8 cellular contexts compared by ENCODE assay signal in genomic region chr12:56836800-56837663, GRCh38.
DNase-seq lines count a peak whose midpoint lies in the region; ATAC-seq and TF ChIP-seq lines count a peak whose summit lies in the region.

No MANE protein-coding gene starts in this region.

- H3K27me3 Mint-ChIP-seq in CD4-positive, CD25-positive, alpha-beta regulatory T cell, result peaks cover 24% of the 10 kb centered on the region
- H3K27me3 Mint-ChIP-seq in activated T-cell treated with anti-CD3 and anti-CD28 coated beads, Interleukin-2, amount 50 U/mL, for 4 hours (ENCODE audit: low read depth), result no peaks in the 10 kb centered on the region
- no peaks in the 10 kb centered on the region for H3K27me3 Mint-ChIP-seq in mesothelial cell of epicardium (ENCODE audit: low read depth)

- DNase-seq in CD4-positive, CD25-positive, alpha-beta regulatory T cell, result peak in 1 of 3 donors; percentile 71
- DNase-seq in LoVo (ENCODE audit: low spot score) (peak; percentile 59), mesothelial cell of epicardium (ENCODE audit: low spot score in 2 of 2, unreplicated experiment in 2 of 2) (no peak), NCI-H1048 (lab: John Stamatoyannopoulos, UW) (no peak), OCI-M1 (lab: John Stamatoyannopoulos, UW) (no peak)
- peak; percentile 20 for DNase-seq in activated T-cell treated with anti-CD3 and anti-CD28 coated beads, Interleukin-2, amount 50 U/mL, for 4 hours

- H3K9me3 Mint-ChIP-seq in CD4-positive, CD25-positive, alpha-beta regulatory T cell, result peaks cover 0 to 3% (median 0%) of the 10 kb centered on the region in 7 donors
- peaks cover 5% of the 10 kb centered on the region for H3K9me3 Mint-ChIP-seq in activated T-cell treated with anti-CD3 and anti-CD28 coated beads, Interleukin-2, amount 50 U/mL, for 4 hours
- no peaks in the 10 kb centered on the region for H3K9me3 Mint-ChIP-seq in mesothelial cell of epicardium

- H3K4me1 ChIP-seq in CD4-positive, CD25-positive, alpha-beta regulatory T cell (ENCODE audit: control insufficient read depth, insufficient read depth, low read length, poor library complexity, severe bottlenecking), result peaks cover 8% of the 10 kb centered on the region

- no peaks in the 10 kb centered on the region for H3K36me3 ChIP-seq in CD4-positive, CD25-positive, alpha-beta regulatory T cell (ENCODE audit: control insufficient read depth, insufficient read depth, low read length)

- H3K4me3 ChIP-seq in CD4-positive, CD25-positive, alpha-beta regulatory T cell (ENCODE audit: low read depth, low read length), result peak overlapping the region; percentile 30

- H3K4me3 Mint-ChIP-seq in CD4-positive, CD25-positive, alpha-beta regulatory T cell, result peak overlapping the region in 2 of 4 donors; percentile 49 to 51
- peak overlapping the region; percentile 24 for H3K4me3 Mint-ChIP-seq in activated T-cell treated with anti-CD3 and anti-CD28 coated beads, Interleukin-2, amount 50 U/mL, for 4 hours
- no peak overlapping the region for H3K4me3 Mint-ChIP-seq in mesothelial cell of epicardium

- peaks cover 2% of the 10 kb centered on the region for H3K27me3 ChIP-seq in CD4-positive, CD25-positive, alpha-beta regulatory T cell (ENCODE audit: control insufficient read depth, insufficient read depth, low read length)

- H3K27ac Mint-ChIP-seq in CD4-positive, CD25-positive, alpha-beta regulatory T cell, result peak overlapping the region in 2 of 3 donors; percentile 18 to 49
- peak overlapping the region; percentile 74 for H3K27ac Mint-ChIP-seq in mesothelial cell of epicardium

- no peaks in the 10 kb centered on the region for H3K9me3 ChIP-seq in CD4-positive, CD25-positive, alpha-beta regulatory T cell (ENCODE audit: control insufficient read depth in 2 of 2, low read length in 2 of 2)

- H3K27ac ChIP-seq in CD4-positive, CD25-positive, alpha-beta regulatory T cell (ENCODE audit: insufficient read depth, low read length, poor library complexity, severe bottlenecking), result no peak overlapping the region

- H3K36me3 Mint-ChIP-seq in CD4-positive, CD25-positive, alpha-beta regulatory T cell, result peaks cover 3% of the 10 kb centered on the region
- H3K36me3 Mint-ChIP-seq in activated T-cell treated with anti-CD3 and anti-CD28 coated beads, Interleukin-2, amount 50 U/mL, for 4 hours (ENCODE audit: insufficient read depth), result no peaks in the 10 kb centered on the region
- H3K36me3 Mint-ChIP-seq in mesothelial cell of epicardium, result no peaks in the 10 kb centered on the region

- no peak for TF ChIP-seq CTCF in mesothelial cell of epicardium (IDR thresholded peaks at IDR 0.05; ENCODE audit: unreplicated experiment)

- ATAC-seq in CD4-positive, CD25-positive, alpha-beta regulatory T cell (ENCODE audit: low read depth in 2 of 2), result peak; percentile 85 to 94
- ATAC-seq in activated T-cell treated with anti-CD3 and anti-CD28 coated beads, Interleukin-2, amount 50 U/mL, for 4 hours, result peak; percentile 97 to 99
- ATAC-seq in GM21515 (IDR thresholded peaks at IDR 0.05; ENCODE audit: unreplicated experiment), result no peak
- ATAC-seq in GM21390 (IDR thresholded peaks at IDR 0.05; ENCODE audit: unreplicated experiment), result no peak

- H3K4me1 Mint-ChIP-seq in CD4-positive, CD25-positive, alpha-beta regulatory T cell, result peaks cover 0 to 15% (median 8%) of the 10 kb centered on the region in 4 donors
- peaks cover 13% of the 10 kb centered on the region for H3K4me1 Mint-ChIP-seq in activated T-cell treated with anti-CD3 and anti-CD28 coated beads, Interleukin-2, amount 50 U/mL, for 4 hours (ENCODE audit: low read depth)
- peaks cover 66% of the 10 kb centered on the region for H3K4me1 Mint-ChIP-seq in mesothelial cell of epicardium

Comparison
In these comparisons a context has a peak if more than half of its experiments do, and no peak if none do; other contexts are left out.
1. ATAC-seq: peak in CD4-positive, CD25-positive, alpha-beta regulatory T cell (2 of 2) and activated T-cell treated with anti-CD3 and anti-CD28 coated beads, Interleukin-2, amount 50 U/mL, for 4 hours (2 of 2); none in GM21515 (single experiment) and GM21390 (single experiment).
2. DNase-seq: peak in LoVo (single experiment) and activated T-cell treated with anti-CD3 and anti-CD28 coated beads, Interleukin-2, amount 50 U/mL, for 4 hours (single experiment); none in mesothelial cell of epicardium (0 of 2), NCI-H1048 (single experiment) and OCI-M1 (single experiment).